ENCODE assay signal across 18 cellular contexts in the genomic region with DNA sequence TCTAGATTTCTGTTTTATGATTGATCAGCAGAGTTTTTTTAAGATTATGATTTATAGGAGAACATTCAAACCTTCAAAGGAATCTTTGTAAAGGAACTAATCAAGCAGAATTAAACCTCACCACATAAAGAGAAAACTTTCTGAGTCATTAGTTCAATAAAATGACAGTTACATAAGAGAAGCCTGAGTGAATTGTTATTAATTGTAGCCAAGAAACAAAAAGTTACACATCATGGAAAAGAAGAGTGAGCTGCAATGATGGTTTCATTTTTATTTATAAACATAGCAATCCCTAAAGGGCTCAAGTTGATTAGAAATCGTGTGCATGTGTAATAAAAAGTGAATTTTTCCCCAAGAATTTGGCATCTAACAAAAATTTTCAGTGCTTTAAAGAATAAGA.
DNase-seq lines count a peak whose midpoint lies in the region; ATAC-seq and TF ChIP-seq lines count a peak whose summit lies in the region.
"Had no signal": no experiment of that assay in that cellular context is flagged by ENCODE, and none has a peak within 500 bp of the region (broad histone marks: within the 10 kb centered on the region; RNA-seq: fewer than 3 reads in every experiment).

No MANE protein-coding gene starts in this region.

- TF ChIP-seq CTCF in nephron (IDR thresholded peaks at IDR 0.05; ENCODE audit: unreplicated experiment in 3 of 3) = no peak

- peaks cover 24% of the 10 kb centered on the region for H3K4me1 Mint-ChIP-seq in nephron
- H3K4me1 Mint-ChIP-seq: IgD-negative memory B cell had no signal

- no peaks in the 10 kb centered on the region for H3K36me3 Mint-ChIP-seq in nephron (ENCODE audit: low read depth)

- peak; percentile 30 for DNase-seq in GM23248
- DNase-seq in fibroblast of gingiva (ENCODE audit: low read depth) = peak; percentile 47
- no peak for DNase-seq in hepatic stellate cell (ENCODE audit: low spot score)
- DNase-seq in stimulated activated CD4-positive, alpha-beta T cell treated with anti-CD3 and anti-CD28 coated beads, Interleukin-2, amount 100 ng/mL, for 24 hours = no peak
- no peak for DNase-seq in MG63
- DNase-seq: Caco-2; CD4-positive, alpha-beta T cell; GDM1; Karpas-422; NCI-H1105; NCI-H2081 treated with DMSO at 0.1 percent for 48 hours; NCI-H510A treated with DMSO at 0.1 percent for 48 hours; NCI-H774; SHP77 had no signal

- H2AFZ ChIP-seq in GM23248 = 0 out of 2 replicates have a peak overlapping the region, but pooled peaks have one; percentile 1

- H3K4me3 ChIP-seq in GM23248 = no peak overlapping the region
- no peak overlapping the region for H3K4me3 ChIP-seq in MG63
- H3K4me3 ChIP-seq: HAP-1 had no signal

- no peak for ATAC-seq in HG03139 (IDR thresholded peaks at IDR 0.05; ENCODE audit: unreplicated experiment)

- H3K9me3 Mint-ChIP-seq in nephron = no peaks in the 10 kb centered on the region
- H3K9me3 Mint-ChIP-seq: CD4-positive, alpha-beta T cell; IgD-negative memory B cell had no signal

- H3K9me2 ChIP-seq in GM23248 (ENCODE audit: insufficient read depth) = no peaks in the 10 kb centered on the region

- no peaks in the 10 kb centered on the region for H4K20me1 ChIP-seq in GM23248 (ENCODE audit: insufficient read depth)

- peak overlapping the region in 2 of 3 experiments; percentile 49 to 66 for H3K27ac Mint-ChIP-seq in nephron
- H3K27ac Mint-ChIP-seq: CD4-positive, alpha-beta T cell; IgD-negative memory B cell had no signal

- no peaks in the 10 kb centered on the region for H3K27me3 ChIP-seq in GM23248 (replicated peaks; ENCODE audit: insufficient read depth)
- H3K27me3 ChIP-seq in MG63 = no peaks in the 10 kb centered on the region

- no peak overlapping the region for H3K4me2 ChIP-seq in GM23248 (ENCODE audit: unreplicated experiment)

- H3K79me2 ChIP-seq in GM23248 (ENCODE audit: insufficient read depth) = no peaks in the 10 kb centered on the region

- WGBS in GM23248 (ENCODE audit: low coverage in 1 of 2, low lambda C conversion rate in 2 of 2, missing lambda C conversion rate in 2 of 2), 2 experiments = 15 to 17% methylated on average over 1 of the region's 1 CpG

- peaks cover 11% of the 10 kb centered on the region for H3K4me1 ChIP-seq in GM23248 (ENCODE audit: insufficient read depth)
- H3K4me1 ChIP-seq: HAP-1 had no signal

- no peak overlapping the region for H3K27ac ChIP-seq in GM23248

- in situ Hi-C loops in GM23248 (cut with MboI) = no loop called here

- H3K27me3 Mint-ChIP-seq in nephron (ENCODE audit: low read depth) = no peaks in the 10 kb centered on the region
- H3K27me3 Mint-ChIP-seq: CD4-positive, alpha-beta T cell had no signal

- peaks cover 7% of the 10 kb centered on the region; the same call in 1 of the 2 replicates for H3F3A ChIP-seq in GM23248 (ENCODE audit: insufficient read depth)

- no peaks in the 10 kb centered on the region for H3K36me3 ChIP-seq in GM23248 (ENCODE audit: low read depth)
- no peaks in the 10 kb centered on the region for H3K36me3 ChIP-seq in MG63
- H3K36me3 ChIP-seq: HAP-1 had no signal

- no peak overlapping the region for H3K4me3 Mint-ChIP-seq in nephron
- H3K4me3 Mint-ChIP-seq: CD4-positive, alpha-beta T cell; IgD-negative memory B cell had no signal

- H3K9ac ChIP-seq in GM23248 = no peak overlapping the region

- H3K9me3 ChIP-seq in GM23248 (ENCODE audit: low read depth) = no peaks in the 10 kb centered on the region
- peaks cover 5% of the 10 kb centered on the region; the same call in 1 of the 2 replicates for H3K9me3 ChIP-seq in MG63
- H3K9me3 ChIP-seq: HAP-1 had no signal

Comparison
In these comparisons a context has a peak if more than half of its experiments do, and no peak if none do; other contexts are left out.
1. DNase-seq: peak in GM23248 (single experiment) and fibroblast of gingiva (single experiment); none in hepatic stellate cell (single experiment), stimulated activated CD4-positive, alpha-beta T cell treated with anti-CD3 and anti-CD28 coated beads, Interleukin-2, amount 100 ng/mL, for 24 hours (0 of 2) and MG63 (single experiment).